17 cellular contexts compared by ENCODE assay signal in genomic region chr4:101970555-101970954, GRCh38.
A peak's percentile ranks its signal among the peaks of the same experiment; 100 is the strongest.
DNase-seq lines count a peak whose midpoint lies in the region; ATAC-seq, FAIRE-seq and TF ChIP-seq lines count a peak whose summit lies in the region.
"Had no signal": no experiment of that assay in that cellular context is flagged by ENCODE, and none has a peak within 500 bp of the region (broad histone marks: within the 10 kb centered on the region; RNA-seq: fewer than 3 reads in every experiment).

No MANE protein-coding gene starts in this region.

- H3K36me3 ChIP-seq in HepG2 (replicated peaks in 1 of 2; ENCODE audit: control insufficient read depth in 1 of 2, insufficient read depth in 2 of 2, low read length in 2 of 2) (no peaks in the 10 kb centered on the region), smooth muscle cell (ENCODE audit: low read depth) (no peaks in the 10 kb centered on the region)

- POLR2A ChIA-PET in HepG2 (lab: Yijun Ruan, JAX), result no interaction called here

- H4K20me1 ChIP-seq in HepG2 (ENCODE audit: insufficient read depth, low read length) (no peaks in the 10 kb centered on the region), smooth muscle cell (ENCODE audit: low read depth) (no peaks in the 10 kb centered on the region)

- H2AFZ ChIP-seq in HepG2 (ENCODE audit: low read length) (no peak overlapping the region), smooth muscle cell (ENCODE audit: low read depth) (peak overlapping the region; percentile 4)
- H2AFZ ChIP-seq: PC-9 had no signal

- WGBS in HepG2 (ENCODE audit: low lambda C conversion rate), result 3% methylated on average over 3 of the region's 3 CpGs
- WGBS in smooth muscle cell (ENCODE audit: low lambda C conversion rate), result 55% methylated on average over 3 of the region's 3 CpGs

- TF ChIP-seq EP300 in HepG2 (IDR thresholded peaks at IDR 0.05; ENCODE audit: low read depth in 2 of 2, low read length in 2 of 2) (no peak), HepG2 (CRISPR knock-in tag; IDR thresholded peaks at IDR 0.05; ENCODE audit: borderline replicate concordance) (no peak)

- intact Hi-C loops in HepG2 (cut with micrococcal nuclease; ENCODE audit: unreplicated experiment), result no loop called here

- H3K4me1 ChIP-seq in HepG2 (ENCODE audit: insufficient read depth, low read length) (peaks cover 6% of the 10 kb centered on the region; the same call in 1 of the 2 replicates), smooth muscle cell (ENCODE audit: low read depth) (peaks cover 11% of the 10 kb centered on the region)

- no peaks in the 10 kb centered on the region for H3K27me3 ChIP-seq in HepG2 (ENCODE audit: control insufficient read depth in 1 of 2, insufficient read depth in 2 of 2, low read length in 2 of 2)
- H3K27me3 ChIP-seq in smooth muscle cell (ENCODE audit: low read depth), result no peaks in the 10 kb centered on the region

- no TSS peak for BruUV-seq in HepG2 (replicated peaks; lab: Mats Ljungman, UMichigan)

- in situ Hi-C loops in HepG2 (cut with HindIII; ENCODE audit: extremely low pct_ligation_motif_present, low pct_unique_long_range_greater_than_20kb), result no loop called here

- TF ChIP-seq CTCF in HepG2 (CRISPR knock-in tag; IDR thresholded peaks at IDR 0.05), result no peak
- no peak for TF ChIP-seq CTCF in smooth muscle cell (IDR thresholded peaks at IDR 0.05; ENCODE audit: borderline replicate concordance, insufficient read depth, poor library complexity, severe bottlenecking)

- no peak for TF ChIP-seq RAD21 in HepG2 (CRISPR knock-in tag; IDR thresholded peaks at IDR 0.05)

- no peak overlapping the region for H3K4me2 ChIP-seq in HepG2 (ENCODE audit: low read depth, low read length)
- peak overlapping the region; percentile 26 for H3K4me2 ChIP-seq in smooth muscle cell
- H3K4me2 ChIP-seq: PC-9 had no signal

- peaks cover 6% of the 10 kb centered on the region for H3F3A ChIP-seq in smooth muscle cell (ENCODE audit: low read depth)

- no peaks in the 10 kb centered on the region for H3K9me3 ChIP-seq in HepG2 (ENCODE audit: low read length)
- no peaks in the 10 kb centered on the region for H3K9me3 ChIP-seq in smooth muscle cell (replicated peaks; ENCODE audit: low read depth)

- CTCF ChIA-PET in HepG2 (lab: Yijun Ruan, JAX; ENCODE audit: low intra/inter-chr PET ratio, low total read pairs), result no interaction called here

- H3K27ac ChIP-seq in HepG2 (ENCODE audit: extremely low read length, insufficient read depth, low read length) (no peak overlapping the region), smooth muscle cell (ENCODE audit: low read depth) (no peak overlapping the region)
- H3K27ac ChIP-seq: PC-9, SK-N-MC had no signal

- DNase-seq in EH (ENCODE audit: low read depth) (peak; percentile 11), T1000 (lab: John Stamatoyannopoulos, UW) (peak; percentile 3), HepG2 (ENCODE audit: low spot score) (no peak), smooth muscle cell (lab: John Stamatoyannopoulos, UW; ENCODE audit: unreplicated experiment) (no peak), NCI-H82 treated with DMSO at 0.1 percent for 48 hours (lab: John Stamatoyannopoulos, UW; ENCODE audit: unreplicated experiment) (no peak), GOT3 (lab: John Stamatoyannopoulos, UW) (no peak)
- no peak for DNase-seq in stimulated activated CD4-positive, alpha-beta T cell treated with anti-CD3 and anti-CD28 coated beads, Interleukin-2, amount 100 ng/mL, for 48 hours
- DNase-seq: COR-L47, DMS79 treated with DMSO at 0.1 percent for 48 hours, GF-D8, HFFc6, NCI-H1417 treated with DMSO at 0.1 percent for 48 hours, NCI-H2081 treated with DMSO at 0.1 percent for 48 hours, NCI-H345, PC-9, T-cell had no signal

- no peak for FAIRE-seq in HepG2 (lab: Jason Lieb, UNC)

- H3K9ac ChIP-seq in HepG2 (ENCODE audit: insufficient read depth, low read depth, low read length), result no peak overlapping the region
- no peak overlapping the region for H3K9ac ChIP-seq in smooth muscle cell (ENCODE audit: low read depth)

- H3K4me3 ChIP-seq in HepG2 (replicated peaks in 1 of 3; ENCODE audit: insufficient read depth in 1 of 3, low read depth in 2 of 3, low read length in 3 of 3) (no peak overlapping the region), smooth muscle cell (no peak overlapping the region)
- H3K4me3 ChIP-seq: PC-9, SK-N-MC had no signal

- peak; percentile 66; the same call in 2 of the 3 replicates for ATAC-seq in HepG2
- ATAC-seq: T-cell had no signal

- H3K79me2 ChIP-seq in HepG2 (ENCODE audit: insufficient read depth, low read length) (no peaks in the 10 kb centered on the region), smooth muscle cell (ENCODE audit: low read depth) (no peaks in the 10 kb centered on the region)

- TF ChIP-seq POLR2A in HepG2 (IDR thresholded peaks at IDR 0.05; ENCODE audit: insufficient read depth in 1 of 2, low read depth in 2 of 2, low read length in 2 of 2), result no peak

TF ChIP-seq in HepG2, 621 proteins besides CTCF, POLR2A, EP300 and RAD21 (continues in another document):
- TF ChIP-seq PBX2 (CRISPR knock-in tag; IDR thresholded peaks at IDR 0.05) (no peak), BHLHE40 (IDR thresholded peaks at IDR 0.05; ENCODE audit: low read length) (no peak), JDP2 (CRISPR knock-in tag; IDR thresholded peaks at IDR 0.05; ENCODE audit: borderline replicate concordance) (no peak), SIN3B (IDR thresholded peaks at IDR 0.05; ENCODE audit: low read length) (no peak), SIX4 (CRISPR knock-in tag; IDR thresholded peaks at IDR 0.05) (no peak), SP4 (CRISPR knock-in tag; IDR thresholded peaks at IDR 0.05) (no peak), REST (IDR thresholded peaks at IDR 0.05; ENCODE audit: borderline replicate concordance in 1 of 2, low read depth in 1 of 2, low read length in 2 of 2) (no peak), HOXD1 (CRISPR knock-in tag; IDR thresholded peaks at IDR 0.05) (no peak), RNF219 (CRISPR knock-in tag; IDR thresholded peaks at IDR 0.05) (no peak)

Comparison
In these comparisons a context has a peak if more than half of its experiments do, and no peak if none do; other contexts are left out.
1. DNase-seq: peak in EH (single experiment) and T1000 (single experiment); none in HepG2 (single experiment), smooth muscle cell (single experiment), NCI-H82 treated with DMSO at 0.1 percent for 48 hours (single experiment), stimulated activated CD4-positive, alpha-beta T cell treated with anti-CD3 and anti-CD28 coated beads, Interleukin-2, amount 100 ng/mL, for 48 hours (0 of 2) and GOT3 (single experiment).